8 cellular contexts compared by ENCODE assay signal in genomic region chr3:111712294-111713180, GRCh38. TPM values are rescaled to one million over a fixed set of nuclear protein-coding genes. Genes with fewer than 3 reads are reported as not detected.
A peak's percentile ranks its signal among the peaks of the same experiment; 100 is the strongest.
DNase-seq lines count a peak whose midpoint lies in the region; ATAC-seq, FAIRE-seq and TF ChIP-seq lines count a peak whose summit lies in the region.

No MANE protein-coding gene starts in this region.

- H3K36me3 Mint-ChIP-seq in astrocyte (ENCODE audit: low read depth, unreplicated experiment): peaks cover 11% of the 10 kb centered on the region

- ATAC-seq in GM21381 (IDR thresholded peaks at IDR 0.05; ENCODE audit: unreplicated experiment): peak; percentile 49
- no peak for ATAC-seq in GM19035 (IDR thresholded peaks at IDR 0.05; ENCODE audit: unreplicated experiment)
- no peak for ATAC-seq in left colon

- DNase-seq in NCI-H1436 (lab: John Stamatoyannopoulos, UW) (peak; percentile 98), astrocyte (ENCODE audit: low read depth) (peak; percentile 51), osteoblast (ENCODE audit: insufficient read length, low spot score, missing footprints) (peak; percentile 84), colonic mucosa (no peak), left colon (no peak)
- DNase-seq in activated naive CD4-positive, alpha-beta T cell treated with anti-CD3 and anti-CD28 coated beads, Interleukin-2, amount 50 U/mL, for 16 hours: no peak

- H3K9me3 ChIP-seq in astrocyte (ENCODE audit: insufficient read depth, low read depth, low read length): no peaks in the 10 kb centered on the region
- no peaks in the 10 kb centered on the region for H3K9me3 ChIP-seq in osteoblast (ENCODE audit: low read depth, low read length)
- H3K9me3 ChIP-seq in colonic mucosa: no peaks in the 10 kb centered on the region

- no peaks in the 10 kb centered on the region for H3K9me3 Mint-ChIP-seq in astrocyte (ENCODE audit: unreplicated experiment)

- H3K4me3 Mint-ChIP-seq in astrocyte (ENCODE audit: unreplicated experiment): no peak overlapping the region

- H3K79me2 ChIP-seq in astrocyte (ENCODE audit: insufficient read depth, low read length) (no peaks in the 10 kb centered on the region), osteoblast (ENCODE audit: insufficient read depth, low read length) (no peaks in the 10 kb centered on the region)

- H2AFZ ChIP-seq in astrocyte (ENCODE audit: low read depth, low read length) (peak overlapping the region; percentile 29), osteoblast (ENCODE audit: low read length) (no peak overlapping the region)

- no peak for FAIRE-seq in astrocyte (lab: Jason Lieb, UNC)

- H4K20me1 ChIP-seq in astrocyte (ENCODE audit: insufficient read depth, low read length): no peaks in the 10 kb centered on the region
- H4K20me1 ChIP-seq in osteoblast (ENCODE audit: insufficient read depth, low read length): no peaks in the 10 kb centered on the region

- H3K4me2 ChIP-seq in astrocyte (ENCODE audit: low read length) (no peak overlapping the region), osteoblast (ENCODE audit: insufficient read depth, low read length) (peak overlapping the region; percentile 14)

- TF ChIP-seq CTCF in astrocyte (IDR thresholded peaks at IDR 0.05; ENCODE audit: insufficient read depth, low read depth, low read length): no peak
- TF ChIP-seq CTCF in osteoblast (IDR thresholded peaks at IDR 0.05; ENCODE audit: extremely low read depth, low read depth, low read length): no peak
- no peak for TF ChIP-seq CTCF in colonic mucosa (IDR thresholded peaks at IDR 0.05)

- H3K27ac ChIP-seq in astrocyte (ENCODE audit: low read depth, low read length) (no peak overlapping the region), osteoblast (ENCODE audit: low read depth, low read length) (peak overlapping the region; percentile 52), colonic mucosa (no peak overlapping the region)

- H3K4me1 ChIP-seq in astrocyte (ENCODE audit: insufficient read depth, low read length) (peaks cover 9% of the 10 kb centered on the region), osteoblast (ENCODE audit: insufficient read depth, low read length) (peaks cover 20% of the 10 kb centered on the region), colonic mucosa (no peaks in the 10 kb centered on the region)

- H3K9ac ChIP-seq in astrocyte (ENCODE audit: low read length): no peak overlapping the region
- H3K9ac ChIP-seq in colonic mucosa (ENCODE audit: low read depth in 2 of 2, low read length in 2 of 2): no peak overlapping the region

- peaks cover 14% of the 10 kb centered on the region for H3K4me1 Mint-ChIP-seq in astrocyte (ENCODE audit: low read depth, unreplicated experiment)

- H3K4me3 ChIP-seq in astrocyte (ENCODE audit: insufficient read depth, low read depth, low read length) (no peak overlapping the region), osteoblast (ENCODE audit: insufficient read depth, low read length) (no peak overlapping the region), colonic mucosa (no peak overlapping the region)

- no peaks in the 10 kb centered on the region for H3K36me3 ChIP-seq in astrocyte (ENCODE audit: insufficient read depth, low read length)
- peaks cover 3% of the 10 kb centered on the region for H3K36me3 ChIP-seq in osteoblast (ENCODE audit: insufficient read depth, low read length)
- no peaks in the 10 kb centered on the region for H3K36me3 ChIP-seq in colonic mucosa

- intact Hi-C loops in colonic mucosa (cut with DNase I) (loop anchor here (10.0 kb wide), 1 partner anchor 152 kb away; no protein-coding TSS in a partner anchor), left colon (cut with DNase I, micrococcal nuclease) (no loop called here)

- no peak overlapping the region for H3K27ac Mint-ChIP-seq in astrocyte (ENCODE audit: unreplicated experiment)

- no peaks in the 10 kb centered on the region for H3K27me3 Mint-ChIP-seq in astrocyte (ENCODE audit: low read depth, unreplicated experiment)

- H3K27me3 ChIP-seq in astrocyte (ENCODE audit: insufficient read depth, low read length) (no peaks in the 10 kb centered on the region), osteoblast (ENCODE audit: insufficient read depth, low read length) (no peaks in the 10 kb centered on the region), colonic mucosa (no peaks in the 10 kb centered on the region)

RNA-seq across cellular contexts. Expression of gene PLCXD2, which starts 38.1 kb away (rescaled TPM):
- total RNA-seq in astrocyte: 9.3 and 11.4 TPM in 2 replicates
- total RNA-seq in osteoblast: 0.72 and 1.5 TPM in 2 replicates
- 1 to 10 TPM; 4.2 to 4.9 TPM for total RNA-seq in colonic mucosa
- total RNA-seq in left colon: 1 to 10 TPM; 6.9 to 7.8 TPM

Comparison
In these comparisons a context has a peak if more than half of its experiments do, and no peak if none do; other contexts are left out.
1. DNase-seq: peak in NCI-H1436 (single experiment), astrocyte (single experiment) and osteoblast (single experiment); none in colonic mucosa (single experiment), left colon (0 of 2) and activated naive CD4-positive, alpha-beta T cell treated with anti-CD3 and anti-CD28 coated beads, Interleukin-2, amount 50 U/mL, for 16 hours (single experiment).